22 cellular contexts compared by ENCODE assay signal in the genomic region with DNA sequence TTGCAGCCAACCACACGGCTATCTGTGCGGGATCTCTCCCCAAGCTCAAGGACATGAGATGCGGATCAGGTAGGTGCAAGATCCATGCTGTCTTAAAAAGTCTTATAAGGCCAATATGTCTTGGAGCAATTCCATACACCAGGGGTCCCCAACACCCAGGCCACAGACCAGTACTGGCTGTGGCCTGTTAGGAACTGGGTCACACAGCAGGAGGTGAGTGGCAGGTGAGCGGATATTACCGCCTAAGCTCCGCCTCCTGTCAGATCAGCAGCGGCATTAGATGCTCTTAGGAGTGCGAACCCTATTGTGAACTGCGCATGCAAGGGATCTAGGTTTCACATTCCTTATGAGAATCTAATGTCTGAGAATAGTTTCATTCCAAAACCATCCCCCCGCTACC.
DNase-seq lines count a peak whose midpoint lies in the region; ATAC-seq, FAIRE-seq and TF ChIP-seq lines count a peak whose summit lies in the region.
"Had no signal": no experiment of that assay in that cellular context is flagged by ENCODE, and none has a peak within 500 bp of the region (broad histone marks: within the 10 kb centered on the region; RNA-seq: fewer than 3 reads in every experiment).

No MANE protein-coding gene starts in this region.

- no peak overlapping the region for H4K5ac ChIP-seq in H1 (ENCODE audit: insufficient read length, low read depth, low read length)

- no peak for TF ChIP-seq POLR2A in H1 (IDR thresholded peaks at IDR 0.05; ENCODE audit: control extremely low read depth in 1 of 2, low read depth in 2 of 2, low read length in 2 of 2)
- no peak for TF ChIP-seq POLR2A in thyroid gland (IDR thresholded peaks at IDR 0.05)

- intact Hi-C loops in thyroid gland (cut with DNase I) = no loop called here

- H3K23me2 ChIP-seq in H1 (ENCODE audit: low read depth, low read length) = peaks cover 3% of the 10 kb centered on the region; the same call in 1 of the 2 replicates

- H3K4me1 ChIP-seq in H1 (replicated peaks in 1 of 4; ENCODE audit: control insufficient read depth in 3 of 4, insufficient read depth in 4 of 4, low read length in 3 of 4) = peaks cover 0 to 14% (median 9%) of the 10 kb centered on the region in 4 experiments; a peak in 6 of 7 replicates
- H3K4me1 ChIP-seq in thyroid gland = no peaks in the 10 kb centered on the region
- H3K4me1 ChIP-seq: HAP-1 had no signal

- peaks cover 7% of the 10 kb centered on the region for H3K27me3 Mint-ChIP-seq in osteocyte (ENCODE audit: unreplicated experiment)

- H3K4me3 ChIP-seq in H1 (ENCODE audit: extremely low read depth in 1 of 4, insufficient read depth in 2 of 4, low read depth in 3 of 4, low read length in 4 of 4) = no peak overlapping the region
- H3K4me3 ChIP-seq in thyroid gland (replicated peaks in 1 of 3) = no peak overlapping the region
- H3K4me3 ChIP-seq: BLaER1, HAP-1 had no signal

- H3K9me3 Mint-ChIP-seq in osteocyte (ENCODE audit: unreplicated experiment) = peaks cover 3% of the 10 kb centered on the region

- no peak overlapping the region for H4K8ac ChIP-seq in H1 (ENCODE audit: extremely low read depth, insufficient read depth, low read length)

- H3K27me3 ChIP-seq in H1 (replicated peaks in 1 of 4; ENCODE audit: control insufficient read depth in 3 of 4, extremely low read depth in 1 of 4, insufficient read depth in 3 of 4, low read length in 3 of 4) (peaks cover 0 to 19% (median 10%) of the 10 kb centered on the region in 4 experiments; a peak in 5 of 7 replicates), thyroid gland (no peaks in the 10 kb centered on the region)
- H3K27me3 ChIP-seq: BLaER1 had no signal

- H3K14ac ChIP-seq in H1 (ENCODE audit: insufficient read length) = no peak overlapping the region

- H3K9me3 ChIP-seq in H1 (ENCODE audit: insufficient read depth in 2 of 2, low read depth in 1 of 2, low read length in 1 of 2) = no peaks in the 10 kb centered on the region
- H3K9me3 ChIP-seq in thyroid gland = no peaks in the 10 kb centered on the region
- H3K9me3 ChIP-seq: HAP-1 had no signal

- H3K4ac ChIP-seq in H1 (replicated peaks; ENCODE audit: insufficient read length, low read depth, low read length) = no peak overlapping the region

- H3K4me2 ChIP-seq in H1 (ENCODE audit: insufficient read depth in 1 of 2, low read depth in 2 of 2, low read length in 2 of 2) = no peak overlapping the region
- H3K4me2 ChIP-seq: BLaER1 had no signal

- CTCF ChIA-PET in H1 (lab: Charles Lee; ENCODE audit: partially characterized antibody) = interaction anchor here (0.6 to 2.1 kb wide), 12 partner anchors 11 to 612 kb away, joined by 3 to 9 read pairs (median 4); partner anchors contain the start of gene ZNF302

- H3K36me3 ChIP-seq in H1 (ENCODE audit: control insufficient read depth in 2 of 4, insufficient read depth in 4 of 4, low read length in 3 of 4) (no peaks in the 10 kb centered on the region), thyroid gland (no peaks in the 10 kb centered on the region)
- H3K36me3 ChIP-seq: BLaER1, HAP-1 had no signal

- DNase-seq in NCI-H82 (lab: John Stamatoyannopoulos, UW) (peak; percentile 66), NCI-H82 treated with DMSO at 0.1 percent for 48 hours (lab: John Stamatoyannopoulos, UW; ENCODE audit: unreplicated experiment) (no peak), HT-29 (ENCODE audit: low spot score) (peak; percentile 26), H1 (ENCODE audit: low read depth in 1 of 2, low spot score in 2 of 2) (no peak), osteocyte (ENCODE audit: extremely low spot score, unreplicated experiment) (peak; percentile 68), RCC 7860 (ENCODE audit: low spot score) (no peak), thyroid gland (no peak)
- DNase-seq: 8988T, AML-193, Calu3, DMS153, DMS79 treated with DMSO at 0.1 percent for 48 hours, EL, HFFc6, KBM-7 had no signal

- H2BK12ac ChIP-seq in H1 (ENCODE audit: low read depth, low read length) = no peak overlapping the region

- H3K36me3 Mint-ChIP-seq in osteocyte (ENCODE audit: unreplicated experiment) = no peaks in the 10 kb centered on the region

- no peak overlapping the region for H3K23ac ChIP-seq in H1 (ENCODE audit: insufficient read length)

- H3K79me1 ChIP-seq in H1 (ENCODE audit: low read depth, low read length) = no peaks in the 10 kb centered on the region

- peak; percentile 34 to 56; a peak in 3 of 4 replicates for TF ChIP-seq RAD21 in H1 (IDR thresholded peaks at IDR 0.05 in 1 of 2, conservative IDR thresholded peaks at IDR 0.05 in 1 of 2; ENCODE audit: low read depth in 2 of 2, low read length in 2 of 2)

- H4K20me1 ChIP-seq in H1 (replicated peaks in 1 of 2; ENCODE audit: control insufficient read depth in 1 of 2, insufficient read depth in 2 of 2, low read length in 2 of 2) = no peaks in the 10 kb centered on the region
- H4K20me1 ChIP-seq: BLaER1 had no signal

- no peak overlapping the region for H3K56ac ChIP-seq in H1 (replicated peaks; ENCODE audit: insufficient read length, low read depth, low read length)

- no peak overlapping the region for H2BK5ac ChIP-seq in H1 (ENCODE audit: low read depth, low read length)

- no peak overlapping the region for H4K91ac ChIP-seq in H1 (replicated peaks; ENCODE audit: insufficient read length, low read length)

- no peak overlapping the region for H3K18ac ChIP-seq in H1 (ENCODE audit: extremely low read depth, low read length)

- H3K27ac ChIP-seq in H1 (ENCODE audit: low read depth, low read length) (no peak overlapping the region), thyroid gland (no peak overlapping the region)
- H3K27ac ChIP-seq: BLaER1, HL-60 had no signal

- no peaks in the 10 kb centered on the region for H3K4me1 Mint-ChIP-seq in osteocyte (ENCODE audit: unreplicated experiment)

- H2AFZ ChIP-seq in H1 (ENCODE audit: low read length) = no peak overlapping the region

- TF ChIP-seq CTCF in H1 (IDR thresholded peaks at IDR 0.05; ENCODE audit: control extremely low read depth in 1 of 3, insufficient read depth in 1 of 3, low read depth in 1 of 3, low read length in 3 of 3) (peak in 2 of 3 experiments; percentile 18 to 19; a peak in 2 of 4 replicates), osteocyte (IDR thresholded peaks at IDR 0.05) (no peak), thyroid gland (IDR thresholded peaks at IDR 0.05) (no peak)

- no peak overlapping the region for H2BK15ac ChIP-seq in H1 (ENCODE audit: low read length)

- no peak for TF ChIP-seq EP300 in H1 (IDR thresholded peaks at IDR 0.05; ENCODE audit: borderline replicate concordance in 1 of 2, low read depth in 2 of 2, low read length in 2 of 2)

- no peak overlapping the region for H2BK20ac ChIP-seq in H1 (ENCODE audit: low read length)

- H2BK120ac ChIP-seq in H1 (replicated peaks; ENCODE audit: low read depth, low read length) = no peak overlapping the region

- H3K4me3 Mint-ChIP-seq in osteocyte (ENCODE audit: unreplicated experiment) = no peak overlapping the region
- H3K4me3 Mint-ChIP-seq: HFFc6 had no signal

- H3K27ac Mint-ChIP-seq in osteocyte (ENCODE audit: unreplicated experiment) = no peak overlapping the region
- H3K27ac Mint-ChIP-seq: HFFc6 had no signal

- FAIRE-seq in H1 (lab: Jason Lieb, UNC) (peak; percentile 19), RCC 7860 (lab: Jason Lieb, UNC) (no peak)
- FAIRE-seq: G401.6, GM12891, GM19239 had no signal

- no peaks in the 10 kb centered on the region for H3K79me2 ChIP-seq in H1 (ENCODE audit: control insufficient read depth in 1 of 2, insufficient read depth in 2 of 2, low read length in 2 of 2)

- ATAC-seq in GM18502 (IDR thresholded peaks at IDR 0.05; ENCODE audit: poor library complexity, unreplicated experiment) = no peak

- POLR2A ChIA-PET in H1 (lab: Charles Lee; ENCODE audit: partially characterized antibody) = no interaction called here

- H3K9ac ChIP-seq in H1 (replicated peaks in 1 of 4; ENCODE audit: extremely low read depth in 1 of 4, low read depth in 3 of 4, low read length in 3 of 4) = no peak overlapping the region
- H3K9ac ChIP-seq: BLaER1 had no signal

- H2AK5ac ChIP-seq in H1 (ENCODE audit: low read depth, low read length) = no peak overlapping the region

- WGBS in H1 (ENCODE audit: extremely low coverage in 1 of 2, insufficient coverage in 1 of 2, insufficient read length in 1 of 2, insufficient replicate concordance in 2 of 2, low coverage in 1 of 2, low lambda C conversion rate in 2 of 2, missing lambda C conversion rate in 1 of 2), 2 experiments = 60% methylated on average over 10 of the region's 10 CpGs; no CpG with 5 or more reads in 1 of the 2 experiments
- 72 to 94% methylated on average over 8 to 10 of the region's 10 CpGs for WGBS in thyroid gland, 2 donors

TF ChIP-seq in H1, 55 proteins besides CTCF, POLR2A, EP300 and RAD21:
- TF ChIP-seq TEAD4 (IDR thresholded peaks at IDR 0.05; ENCODE audit: low read depth, low read length) (0 out of 2 replicates have a peak, but pooled peaks have one; percentile 6), SP2 (IDR thresholded peaks at IDR 0.05; ENCODE audit: low read length) (no peak)
TF ChIP-seq in H1: peak in this region for 1.

Comparison
In these comparisons a context has a peak if more than half of its experiments do, and no peak if none do; other contexts are left out.
1. DNase-seq: peak in NCI-H82 (single experiment), HT-29 (single experiment) and osteocyte (single experiment); none in NCI-H82 treated with DMSO at 0.1 percent for 48 hours (single experiment), H1 (0 of 2), RCC 7860 (single experiment) and thyroid gland (0 of 2).
2. CTCF ChIP-seq: peak in H1 (2 of 3); none in osteocyte (single experiment) and thyroid gland (0 of 6).